ENCODE assay signal across 22 cellular contexts in genomic region chr10:58545427-58545826, GRCh38. TPM values are rescaled to one million over a fixed set of nuclear protein-coding genes. Genes with fewer than 3 reads are reported as not detected.
"Had no signal": no experiment of that assay in that cellular context is flagged by ENCODE, and none has a peak within 500 bp of the region (broad histone marks: within the 10 kb centered on the region; RNA-seq: fewer than 3 reads in every experiment).

No MANE protein-coding gene starts in this region.

- ATAC-seq: left lobe of liver; lower lobe of right lung; mucosa of descending colon; naive thymus-derived CD4-positive, alpha-beta T cell; natural killer cell treated with Interleukin-12 subunit alpha and Interleukin-12 subunit beta and Interleukin-15 and Interleukin-18, amount 100 ng/mL, for 72 hours; right cardiac atrium; stimulated activated effector memory CD8-positive, alpha-beta T cell treated with anti-CD3 and anti-CD28 coated beads, Interleukin-12 subunit alpha, Interleukin-12 subunit beta, amount 100 ng/mL, for 72 hours had no signal

- H3K9me3 ChIP-seq: lower lobe of right lung, mucosa of descending colon, ovary, sigmoid colon, spleen, tibial nerve, uterus had no signal

- H3K36me3 ChIP-seq: lower lobe of right lung, ovary, sigmoid colon, spleen, tibial nerve, uterus had no signal

- DNase-seq: hypothalamus; immature natural killer cell; lower lobe of right lung; midbrain; mucosa of descending colon; naive thymus-derived CD4-positive, alpha-beta T cell; ovary; retina; right cardiac atrium; sigmoid colon; small intestine; spleen; stimulated activated CD4-positive, alpha-beta T cell treated with anti-CD3 and anti-CD28 coated beads, Interleukin-4, amount 100 ng/mL, for 24 hours; stimulated activated naive CD4-positive, alpha-beta T cell; uterus had no signal

- H3K9me3 Mint-ChIP-seq: immature natural killer cell; naive thymus-derived CD4-positive, alpha-beta T cell; stimulated activated effector memory CD8-positive, alpha-beta T cell treated with anti-CD3 and anti-CD28 coated beads, Interleukin-12 subunit alpha, Interleukin-12 subunit beta, amount 100 ng/mL, for 72 hours; stimulated activated naive CD8-positive, alpha-beta T cell treated with anti-CD3 and anti-CD28 coated beads, Interleukin-15, Interleukin-2, amounts not matched to agents 100 ng/mL and 50 ng/mL, for 24 hours; type B pancreatic cell had no signal

- H3K4me3 ChIP-seq: lower lobe of right lung, mucosa of descending colon, ovary, sigmoid colon, spleen, tibial nerve, uterus had no signal

- H3K27ac Mint-ChIP-seq: immature natural killer cell; naive thymus-derived CD4-positive, alpha-beta T cell; natural killer cell treated with Interleukin-12 subunit alpha and Interleukin-12 subunit beta and Interleukin-15 and Interleukin-18, amount 100 ng/mL, for 72 hours; progenitor cell of endocrine pancreas; stimulated activated effector memory CD8-positive, alpha-beta T cell treated with anti-CD3 and anti-CD28 coated beads, Interleukin-12 subunit alpha, Interleukin-12 subunit beta, amount 100 ng/mL, for 72 hours; stimulated activated naive CD8-positive, alpha-beta T cell treated with anti-CD3 and anti-CD28 coated beads, Interleukin-15, Interleukin-2, amounts not matched to agents 100 ng/mL and 50 ng/mL, for 24 hours; type B pancreatic cell had no signal

- H3K4me3 Mint-ChIP-seq: immature natural killer cell; naive thymus-derived CD4-positive, alpha-beta T cell; natural killer cell treated with Interleukin-12 subunit alpha and Interleukin-12 subunit beta and Interleukin-15 and Interleukin-18, amount 100 ng/mL, for 72 hours; stimulated activated effector memory CD8-positive, alpha-beta T cell treated with anti-CD3 and anti-CD28 coated beads, Interleukin-12 subunit alpha, Interleukin-12 subunit beta, amount 100 ng/mL, for 72 hours; stimulated activated naive CD8-positive, alpha-beta T cell treated with anti-CD3 and anti-CD28 coated beads, Interleukin-15, Interleukin-2, amounts not matched to agents 100 ng/mL and 50 ng/mL, for 24 hours; type B pancreatic cell had no signal

- H3K4me1 ChIP-seq: lower lobe of right lung, sigmoid colon, spleen, uterus had no signal

- H3K36me3 Mint-ChIP-seq: immature natural killer cell; naive thymus-derived CD4-positive, alpha-beta T cell; natural killer cell treated with Interleukin-12 subunit alpha and Interleukin-12 subunit beta and Interleukin-15 and Interleukin-18, amount 100 ng/mL, for 72 hours; stimulated activated effector memory CD8-positive, alpha-beta T cell treated with anti-CD3 and anti-CD28 coated beads, Interleukin-12 subunit alpha, Interleukin-12 subunit beta, amount 100 ng/mL, for 72 hours had no signal

- H3K27me3 ChIP-seq: ovary, sigmoid colon, spleen, tibial nerve, uterus had no signal

- H3K27me3 Mint-ChIP-seq: natural killer cell treated with Interleukin-12 subunit alpha and Interleukin-12 subunit beta and Interleukin-15 and Interleukin-18, amount 100 ng/mL, for 72 hours; progenitor cell of endocrine pancreas; stimulated activated naive CD8-positive, alpha-beta T cell treated with anti-CD3 and anti-CD28 coated beads, Interleukin-15, Interleukin-2, amounts not matched to agents 100 ng/mL and 50 ng/mL, for 24 hours; type B pancreatic cell had no signal

- H3K4me1 Mint-ChIP-seq: immature natural killer cell; naive thymus-derived CD4-positive, alpha-beta T cell; stimulated activated effector memory CD8-positive, alpha-beta T cell treated with anti-CD3 and anti-CD28 coated beads, Interleukin-12 subunit alpha, Interleukin-12 subunit beta, amount 100 ng/mL, for 72 hours had no signal

- H3K27ac ChIP-seq: lower lobe of right lung, ovary, sigmoid colon, spleen had no signal

RNA-seq across cellular contexts. Expression of gene BICC1, which starts 32.8 kb away (rescaled TPM):
- polyA plus RNA-seq: naive thymus-derived CD4-positive, alpha-beta T cell had no signal
